In genomic region chr12:107727742-107728141, GRCh38 we compare ENCODE assay signal across 12 cellular contexts. TPM values are rescaled to one million over a fixed set of nuclear protein-coding genes. Genes with fewer than 3 reads are reported as not detected.
"Had no signal": no experiment of that assay in that cellular context is flagged by ENCODE, and none has a peak within 500 bp of the region (broad histone marks: within the 10 kb centered on the region; RNA-seq: fewer than 3 reads in every experiment).

No MANE protein-coding gene starts in this region.

RNA-seq across cellular contexts. Expression of gene ASCL4, which starts 46.8 kb away (rescaled TPM):
- total RNA-seq: OCI-LY7, PC-3, PC-9, Peyer's patch, Right ventricle myocardium inferior, Right ventricle myocardium superior, RPMI7951, SJCRH30, SJSA1, SK-MEL-5, T-cell had no signal
- polyA plus RNA-seq: SK-N-SH had no signal
